ENCODE assay signal across 1 cellular context in the genomic region with DNA sequence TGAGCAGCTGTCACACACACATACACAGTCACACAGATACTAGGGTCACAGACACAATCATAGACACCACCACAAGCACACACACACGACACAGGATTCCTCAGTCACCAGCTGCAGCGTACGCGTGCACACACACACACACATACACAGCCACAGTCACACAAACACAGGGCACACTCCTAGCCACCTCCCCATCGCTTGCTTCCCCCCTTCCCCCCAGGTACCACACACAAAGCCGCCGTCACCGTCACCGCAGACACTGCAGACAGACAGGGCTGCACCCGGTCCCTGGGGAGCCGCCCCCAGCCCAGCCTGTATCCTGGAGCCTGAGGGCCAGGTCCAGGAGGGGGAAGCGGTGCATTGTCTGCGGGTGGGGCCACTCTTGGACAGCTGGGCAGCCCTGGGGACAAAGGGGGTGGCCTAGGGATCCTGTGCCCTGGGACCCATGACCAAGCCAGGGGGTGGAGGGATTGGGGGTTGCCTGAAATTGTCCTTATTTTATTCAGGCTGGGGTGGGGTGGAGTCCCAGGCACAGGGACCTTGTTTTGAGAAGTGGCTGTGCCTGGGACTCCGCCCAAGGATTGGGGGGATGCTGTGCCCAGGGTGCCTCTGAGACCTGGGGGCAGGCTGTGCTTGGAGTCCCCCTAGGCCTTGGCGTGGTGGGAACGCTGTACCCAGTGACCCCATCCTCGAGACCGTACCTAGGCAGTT.
TF ChIP-seq lines count a peak whose summit lies in the region.

No MANE protein-coding gene starts in this region.

TF ChIP-seq in K562, 482 proteins besides CTCF, POLR2A, EP300 and RAD21 (continued from another document):
- TF ChIP-seq FOXJ3 (CRISPR knock-in tag; IDR thresholded peaks at IDR 0.05), result no peak
- TF ChIP-seq ZNF282 (CRISPR knock-in tag; IDR thresholded peaks at IDR 0.05), result no peak
- TF ChIP-seq, protein P1, sequence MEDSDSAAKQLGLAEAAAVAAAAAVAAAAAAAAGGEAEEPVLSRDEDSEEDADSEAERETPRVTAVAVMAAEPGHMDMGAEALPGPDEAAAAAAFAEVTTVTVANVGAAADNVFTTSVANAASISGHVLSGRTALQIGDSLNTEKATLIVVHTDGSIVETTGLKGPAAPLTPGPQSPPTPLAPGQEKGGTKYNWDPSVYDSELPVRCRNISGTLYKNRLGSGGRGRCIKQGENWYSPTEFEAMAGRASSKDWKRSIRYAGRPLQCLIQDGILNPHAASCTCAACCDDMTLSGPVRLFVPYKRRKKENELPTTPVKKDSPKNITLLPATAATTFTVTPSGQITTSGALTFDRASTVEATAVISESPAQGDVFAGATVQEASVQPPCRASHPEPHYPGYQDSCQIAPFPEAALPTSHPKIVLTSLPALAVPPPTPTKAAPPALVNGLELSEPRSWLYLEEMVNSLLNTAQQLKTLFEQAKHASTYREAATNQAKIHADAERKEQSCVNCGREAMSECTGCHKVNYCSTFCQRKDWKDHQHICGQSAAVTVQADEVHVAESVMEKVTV (CRISPR knock-in tag; IDR thresholded peaks at IDR 0.05), result no peak
- no peak for TF ChIP-seq ZNF444 (CRISPR knock-in tag; IDR thresholded peaks at IDR 0.05)
- no peak for TF ChIP-seq MAFK (IDR thresholded peaks at IDR 0.05; ENCODE audit: low read length)
- no peak for TF ChIP-seq FUS (optimal IDR thresholded peaks at IDR 0.05; ENCODE audit: low read depth, low read length)
- no peak for TF ChIP-seq TEAD2 (tag; IDR thresholded peaks at IDR 0.05)
- TF ChIP-seq, protein P2, sequence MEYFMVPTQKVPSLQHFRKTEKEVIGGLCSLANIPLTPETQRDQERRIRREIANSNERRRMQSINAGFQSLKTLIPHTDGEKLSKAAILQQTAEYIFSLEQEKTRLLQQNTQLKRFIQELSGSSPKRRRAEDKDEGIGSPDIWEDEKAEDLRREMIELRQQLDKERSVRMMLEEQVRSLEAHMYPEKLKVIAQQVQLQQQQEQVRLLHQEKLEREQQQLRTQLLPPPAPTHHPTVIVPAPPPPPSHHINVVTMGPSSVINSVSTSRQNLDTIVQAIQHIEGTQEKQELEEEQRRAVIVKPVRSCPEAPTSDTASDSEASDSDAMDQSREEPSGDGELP (CRISPR knock-in tag; IDR thresholded peaks at IDR 0.05; ENCODE audit: borderline replicate concordance), result peak; percentile 74; the same call in 1 of the 2 replicates
- TF ChIP-seq CBX1 (IDR thresholded peaks at IDR 0.05; ENCODE audit: low read depth), result no peak
- 0 out of 2 replicates have a peak, but pooled peaks have one; percentile 25 for TF ChIP-seq CTBP1 (IDR thresholded peaks at IDR 0.05; ENCODE audit: borderline replicate concordance)
- TF ChIP-seq, protein P3, sequence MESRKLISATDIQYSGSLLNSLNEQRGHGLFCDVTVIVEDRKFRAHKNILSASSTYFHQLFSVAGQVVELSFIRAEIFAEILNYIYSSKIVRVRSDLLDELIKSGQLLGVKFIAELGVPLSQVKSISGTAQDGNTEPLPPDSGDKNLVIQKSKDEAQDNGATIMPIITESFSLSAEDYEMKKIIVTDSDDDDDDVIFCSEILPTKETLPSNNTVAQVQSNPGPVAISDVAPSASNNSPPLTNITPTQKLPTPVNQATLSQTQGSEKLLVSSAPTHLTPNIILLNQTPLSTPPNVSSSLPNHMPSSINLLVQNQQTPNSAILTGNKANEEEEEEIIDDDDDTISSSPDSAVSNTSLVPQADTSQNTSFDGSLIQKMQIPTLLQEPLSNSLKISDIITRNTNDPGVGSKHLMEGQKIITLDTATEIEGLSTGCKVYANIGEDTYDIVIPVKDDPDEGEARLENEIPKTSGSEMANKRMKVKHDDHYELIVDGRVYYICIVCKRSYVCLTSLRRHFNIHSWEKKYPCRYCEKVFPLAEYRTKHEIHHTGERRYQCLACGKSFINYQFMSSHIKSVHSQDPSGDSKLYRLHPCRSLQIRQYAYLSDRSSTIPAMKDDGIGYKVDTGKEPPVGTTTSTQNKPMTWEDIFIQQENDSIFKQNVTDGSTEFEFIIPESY (CRISPR knock-in tag; IDR thresholded peaks at IDR 0.05), result no peak
- no peak for TF ChIP-seq CEBPB (tag; IDR thresholded peaks at IDR 0.05)
- no peak for TF ChIP-seq RBM34 (IDR thresholded peaks at IDR 0.05; ENCODE audit: borderline replicate concordance, insufficient read depth, low read length)
- TF ChIP-seq, protein P4, sequence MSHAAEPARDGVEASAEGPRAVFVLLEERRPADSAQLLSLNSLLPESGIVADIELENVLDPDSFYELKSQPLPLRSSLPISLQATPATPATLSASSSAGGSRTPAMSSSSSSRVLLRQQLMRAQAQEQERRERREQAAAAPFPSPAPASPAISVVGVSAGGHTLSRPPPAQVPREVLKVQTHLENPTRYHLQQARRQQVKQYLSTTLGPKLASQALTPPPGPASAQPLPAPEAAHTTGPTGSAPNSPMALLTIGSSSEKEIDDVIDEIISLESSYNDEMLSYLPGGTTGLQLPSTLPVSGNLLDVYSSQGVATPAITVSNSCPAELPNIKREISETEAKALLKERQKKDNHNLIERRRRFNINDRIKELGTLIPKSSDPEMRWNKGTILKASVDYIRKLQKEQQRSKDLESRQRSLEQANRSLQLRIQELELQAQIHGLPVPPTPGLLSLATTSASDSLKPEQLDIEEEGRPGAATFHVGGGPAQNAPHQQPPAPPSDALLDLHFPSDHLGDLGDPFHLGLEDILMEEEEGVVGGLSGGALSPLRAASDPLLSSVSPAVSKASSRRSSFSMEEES (CRISPR knock-in tag; IDR thresholded peaks at IDR 0.05), result no peak
- no peak for TF ChIP-seq PTTG1 (tag; IDR thresholded peaks at IDR 0.05; ENCODE audit: low read depth)
- no peak for TF ChIP-seq ZNF75A (CRISPR knock-in tag; IDR thresholded peaks at IDR 0.05)
- no peak for TF ChIP-seq HNRNPH1 (optimal IDR thresholded peaks at IDR 0.05; ENCODE audit: low read depth, low read length)
- TF ChIP-seq ZNF644 (tag; IDR thresholded peaks at IDR 0.05; ENCODE audit: low read depth), result no peak
- TF ChIP-seq, protein P5, sequence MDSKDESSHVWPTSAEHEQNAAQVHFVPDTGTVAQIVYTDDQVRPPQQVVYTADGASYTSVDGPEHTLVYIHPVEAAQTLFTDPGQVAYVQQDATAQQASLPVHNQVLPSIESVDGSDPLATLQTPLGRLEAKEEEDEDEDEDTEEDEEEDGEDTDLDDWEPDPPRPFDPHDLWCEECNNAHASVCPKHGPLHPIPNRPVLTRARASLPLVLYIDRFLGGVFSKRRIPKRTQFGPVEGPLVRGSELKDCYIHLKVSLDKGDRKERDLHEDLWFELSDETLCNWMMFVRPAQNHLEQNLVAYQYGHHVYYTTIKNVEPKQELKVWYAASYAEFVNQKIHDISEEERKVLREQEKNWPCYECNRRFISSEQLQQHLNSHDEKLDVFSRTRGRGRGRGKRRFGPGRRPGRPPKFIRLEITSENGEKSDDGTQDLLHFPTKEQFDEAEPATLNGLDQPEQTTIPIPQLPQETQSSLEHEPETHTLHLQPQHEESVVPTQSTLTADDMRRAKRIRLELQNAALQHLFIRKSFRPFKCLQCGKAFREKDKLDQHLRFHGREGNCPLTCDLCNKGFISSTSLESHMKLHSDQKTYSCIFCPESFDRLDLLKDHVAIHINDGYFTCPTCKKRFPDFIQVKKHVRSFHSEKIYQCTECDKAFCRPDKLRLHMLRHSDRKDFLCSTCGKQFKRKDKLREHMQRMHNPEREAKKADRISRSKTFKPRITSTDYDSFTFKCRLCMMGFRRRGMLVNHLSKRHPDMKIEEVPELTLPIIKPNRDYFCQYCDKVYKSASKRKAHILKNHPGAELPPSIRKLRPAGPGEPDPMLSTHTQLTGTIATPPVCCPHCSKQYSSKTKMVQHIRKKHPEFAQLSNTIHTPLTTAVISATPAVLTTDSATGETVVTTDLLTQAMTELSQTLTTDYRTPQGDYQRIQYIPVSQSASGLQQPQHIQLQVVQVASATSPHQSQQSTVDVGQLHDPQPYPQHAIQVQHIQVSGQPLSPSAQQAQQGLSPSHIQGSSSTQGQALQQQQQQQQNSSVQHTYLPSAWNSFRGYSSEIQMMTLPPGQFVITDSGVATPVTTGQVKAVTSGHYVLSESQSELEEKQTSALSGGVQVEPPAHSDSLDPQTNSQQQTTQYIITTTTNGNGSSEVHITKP (IDR thresholded peaks at IDR 0.05; ENCODE audit: partially characterized antibody), result no peak
